Comparison of ENCODE assay signal across 8 cellular contexts in genomic region chr15:29268706-29269484, GRCh38. TPM values are rescaled to one million over a fixed set of nuclear protein-coding genes. Genes with fewer than 3 reads are reported as not detected.
DNase-seq lines count a peak whose midpoint lies in the region; ATAC-seq and TF ChIP-seq lines count a peak whose summit lies in the region.

No MANE protein-coding gene starts in this region.

- H3K9me3 ChIP-seq in A673 (ENCODE audit: low read depth, low read length, poor library complexity, severe bottlenecking) = no peaks in the 10 kb centered on the region
- no peaks in the 10 kb centered on the region for H3K9me3 ChIP-seq in prostate gland
- H3K9me3 ChIP-seq in aorta (ENCODE audit: control insufficient read depth, low read length) = no peaks in the 10 kb centered on the region

- DNase-seq in A673 (ENCODE audit: low spot score) (peak; percentile 34), SK-MEL-5 (ENCODE audit: low read depth, low spot score) (peak; percentile 24), left cardiac atrium (peak; percentile 29), prostate gland (ENCODE audit: low spot score) (peak; percentile 17), aorta (peak in 1 of 2 donors; percentile 49)
- DNase-seq in activated naive CD8-positive, alpha-beta T cell treated with anti-CD3 and anti-CD28 coated beads, Interleukin-2, amount 10 ng/mL, durations not matched to agents 7 days and 5 days = no peak

- peaks cover 7% of the 10 kb centered on the region for H3K4me1 ChIP-seq in A673 (ENCODE audit: insufficient read depth, low read length, poor library complexity, severe bottlenecking)
- no peaks in the 10 kb centered on the region for H3K4me1 ChIP-seq in prostate gland (replicated peaks)
- H3K4me1 ChIP-seq in aorta (ENCODE audit: control insufficient read depth in 1 of 2, insufficient read depth in 2 of 2, low read length in 2 of 2) = no peaks in the 10 kb centered on the region

- H3K4me1 Mint-ChIP-seq in activated naive CD8-positive, alpha-beta T cell treated with anti-CD3 and anti-CD28 coated beads, Interleukin-2, amount 10 ng/mL, durations not matched to agents 7 days and 5 days = peaks cover 24% of the 10 kb centered on the region

- WGBS in prostate gland = 4% methylated on average over 33 of the region's 35 CpGs
- 4 to 6% methylated on average over 35 of the region's 35 CpGs for WGBS in aorta, 2 donors

- POLR2A ChIA-PET in A673 (lab: Charles Lee; ENCODE audit: low non-redundant PET) = no interaction called here
- POLR2A ChIA-PET in activated naive CD8-positive, alpha-beta T cell treated with anti-CD3 and anti-CD28 coated beads, Interleukin-2, amount 10 ng/mL, durations not matched to agents 7 days and 5 days (lab: Charles Lee) = interaction anchor here (0.8 kb wide), 1 partner anchor 13 kb away, joined by 5 read pairs; no protein-coding TSS in a partner anchor

- no peaks in the 10 kb centered on the region for H3K36me3 Mint-ChIP-seq in activated naive CD8-positive, alpha-beta T cell treated with anti-CD3 and anti-CD28 coated beads, Interleukin-2, amount 10 ng/mL, durations not matched to agents 7 days and 5 days

- peak overlapping the region; percentile 99 for H3K4me3 Mint-ChIP-seq in activated naive CD8-positive, alpha-beta T cell treated with anti-CD3 and anti-CD28 coated beads, Interleukin-2, amount 10 ng/mL, durations not matched to agents 7 days and 5 days

- no peak for TF ChIP-seq POLR2A in prostate gland (IDR thresholded peaks at IDR 0.05)

- intact Hi-C loops in A673 (cut with micrococcal nuclease; ENCODE audit: unreplicated experiment) = loop anchor here (5.0 kb wide), 1 partner anchor 132 kb away; no protein-coding TSS in a partner anchor
- intact Hi-C loops in left cardiac atrium (cut with DNase I) = no loop called here
- intact Hi-C loops in prostate gland (cut with DNase I) = no loop called here
- intact Hi-C loops in aorta (cut with DNase I) = no loop called here

- H3K27me3 ChIP-seq in A673 (replicated peaks; ENCODE audit: insufficient read depth, low read depth, low read length, poor library complexity) (no peaks in the 10 kb centered on the region), prostate gland (replicated peaks; ENCODE audit: insufficient read depth) (no peaks in the 10 kb centered on the region), aorta (ENCODE audit: control insufficient read depth in 1 of 2, insufficient read depth in 2 of 2, low read length in 1 of 2) (no peaks in the 10 kb centered on the region)

- in situ Hi-C loops in SK-MEL-5 (cut with HindIII; ENCODE audit: low pct_unique_long_range_greater_than_20kb, low sequenced_read_pairs) = no loop called here

- TSS peak; percentile 75 for BruUV-seq in A673 (replicated peaks; lab: Mats Ljungman, UMichigan)

- H3K27ac ChIP-seq in A673 (ENCODE audit: low read depth, low read length, poor library complexity, severe bottlenecking) (peak overlapping the region; percentile 86), prostate gland (peak overlapping the region; percentile 92 to 94), aorta (ENCODE audit: low read depth in 1 of 2, low read length in 2 of 2) (peak overlapping the region; percentile 55 to 62)

- H3K36me3 ChIP-seq in A673 (ENCODE audit: insufficient read depth, low read length, poor library complexity, severe bottlenecking) (no peaks in the 10 kb centered on the region), prostate gland (no peaks in the 10 kb centered on the region), aorta (ENCODE audit: control insufficient read depth in 1 of 2, insufficient read depth in 2 of 2, low read length in 1 of 2) (no peaks in the 10 kb centered on the region)

- H3K4me3 ChIP-seq in A673 (ENCODE audit: low read depth, low read length, poor library complexity, severe bottlenecking) (peak overlapping the region; percentile 87), prostate gland (peak overlapping the region; percentile 86 to 93), aorta (ENCODE audit: low read length in 2 of 2) (peak overlapping the region; percentile 85)

- H3K27me3 Mint-ChIP-seq in activated naive CD8-positive, alpha-beta T cell treated with anti-CD3 and anti-CD28 coated beads, Interleukin-2, amount 10 ng/mL, durations not matched to agents 7 days and 5 days = no peaks in the 10 kb centered on the region

- peak overlapping the region; percentile 98 for H3K27ac Mint-ChIP-seq in activated naive CD8-positive, alpha-beta T cell treated with anti-CD3 and anti-CD28 coated beads, Interleukin-2, amount 10 ng/mL, durations not matched to agents 7 days and 5 days

- TF ChIP-seq CTCF in A673 (conservative IDR thresholded peaks at IDR 0.05; ENCODE audit: low read depth, low read length) (no peak), prostate gland (IDR thresholded peaks at IDR 0.05) (no peak)

- no peaks in the 10 kb centered on the region for H3K9me3 Mint-ChIP-seq in activated naive CD8-positive, alpha-beta T cell treated with anti-CD3 and anti-CD28 coated beads, Interleukin-2, amount 10 ng/mL, durations not matched to agents 7 days and 5 days

- ATAC-seq in GM18868 (IDR thresholded peaks at IDR 0.05; ENCODE audit: unreplicated experiment) (peak; percentile 28), HG03135 (IDR thresholded peaks at IDR 0.05; ENCODE audit: unreplicated experiment) (peak; percentile 29), left cardiac atrium (peak; percentile 38 to 56), aorta (ENCODE audit: low FRiP score) (peak; percentile 51)
- peak; percentile 40 for ATAC-seq in activated naive CD8-positive, alpha-beta T cell treated with anti-CD3 and anti-CD28 coated beads, Interleukin-2, amount 10 ng/mL, durations not matched to agents 7 days and 5 days (ENCODE audit: low read depth)

- CTCF ChIA-PET in A673 (lab: Charles Lee) = no interaction called here

RNA-seq across cellular contexts. Expression of gene NSMCE3, which starts 0.7 kb away (rescaled TPM):
- total RNA-seq in A673 (2021) = 7.2 and 8.0 TPM in 2 replicates
- 10.1 and 11.2 TPM in 2 replicates for total RNA-seq in SK-MEL-5 (2014; rRNA removed; shearing (Covaris generic))
- 12.1 and 13.2 TPM in 2 replicates for polyA plus RNA-seq in SK-MEL-5 (2015; cell fraction: cytosol; rRNA removed)
- polyA plus RNA-seq in SK-MEL-5 (2015; cell fraction: nucleus; rRNA removed) = 4.1 and 6.5 TPM in 2 replicates
- 10 to 100 TPM; 12.3 to 12.4 TPM for total RNA-seq in activated naive CD8-positive, alpha-beta T cell treated with anti-CD3 and anti-CD28 coated beads, Interleukin-2, amount 10 ng/mL, durations not matched to agents 7 days and 5 days
- total RNA-seq in left cardiac atrium = 1 to 10 TPM; 5.5 to 9.3 TPM
- 10 to 100 TPM; 13.8 to 21.0 TPM for total RNA-seq in prostate gland
- 1 to 10 TPM; 6.1 TPM for total RNA-seq in aorta
- 1 to 10 TPM; 2.8 to 5.4 TPM for polyA plus RNA-seq in aorta
